Comparison of ENCODE assay signal across 20 cellular contexts in genomic region chr14:105305350-105305749, GRCh38. TPM values are rescaled to one million over a fixed set of nuclear protein-coding genes. Genes with fewer than 3 reads are reported as not detected.
DNase-seq lines count a peak whose midpoint lies in the region; ATAC-seq lines count a peak whose summit lies in the region.
"Had no signal": no experiment of that assay in that cellular context is flagged by ENCODE, and none has a peak within 500 bp of the region (broad histone marks: within the 10 kb centered on the region; RNA-seq: fewer than 3 reads in every experiment).

No MANE protein-coding gene starts in this region.

- no peak overlapping the region for H3K4me3 Mint-ChIP-seq in activated T-cell treated with anti-CD3 and anti-CD28 coated beads, Interleukin-2, amount 50 U/mL, for 24 hours
- H3K4me3 Mint-ChIP-seq in activated T-cell treated with anti-CD3 and anti-CD28 coated beads, Interleukin-2, amount 50 U/mL, for 4 hours: no peak overlapping the region
- no peak overlapping the region for H3K4me3 Mint-ChIP-seq in activated T-helper 2 cell treated with anti-CD3 and anti-CD28 coated beads, Interferon-gamma antibody, Interleukin-2, Interleukin-4, amounts not matched to agents 10 μg/mL and 5 μg/mL and 100 μg/mL, durations not matched to agents 14 hours and 24 hours and 36 hours (ENCODE audit: low read depth)
- H3K4me3 Mint-ChIP-seq: H9, neural crest cell had no signal

- H3K27me3 Mint-ChIP-seq in activated T-cell treated with anti-CD3 and anti-CD28 coated beads, Interleukin-2, amount 50 U/mL, for 24 hours: no peaks in the 10 kb centered on the region
- no peaks in the 10 kb centered on the region for H3K27me3 Mint-ChIP-seq in activated T-cell treated with anti-CD3 and anti-CD28 coated beads, Interleukin-2, amount 50 U/mL, for 4 hours (ENCODE audit: low read depth)
- no peaks in the 10 kb centered on the region for H3K27me3 Mint-ChIP-seq in activated T-helper 2 cell treated with anti-CD3 and anti-CD28 coated beads, Interferon-gamma antibody, Interleukin-2, Interleukin-4, amounts not matched to agents 10 μg/mL and 5 μg/mL and 100 μg/mL, durations not matched to agents 14 hours and 24 hours and 36 hours (ENCODE audit: low read depth)
- H3K27me3 Mint-ChIP-seq: IgD-negative memory B cell had no signal

- no peak overlapping the region for H3K23ac ChIP-seq in neuronal stem cell (ENCODE audit: low read depth, low read length, poor library complexity)

- H3K27ac ChIP-seq in KOPT-K1 (ENCODE audit: low read depth, low read length, poor library complexity, severe bottlenecking) (peak overlapping the region; percentile 53), neuronal stem cell (replicated peaks; ENCODE audit: low read length) (no peak overlapping the region)
- H3K27ac ChIP-seq: breast epithelium, epithelial cell of prostate, psoas muscle, thyroid gland, VCaP had no signal

- no peak overlapping the region for H2AFZ ChIP-seq in neuronal stem cell (ENCODE audit: low read length)

- H3K79me1 ChIP-seq in neuronal stem cell (ENCODE audit: low read depth, low read length): peaks cover 1% of the 10 kb centered on the region

- peak overlapping the region; percentile 68 for H2AK5ac ChIP-seq in neuronal stem cell (ENCODE audit: low read depth, low read length)

- WGBS in neuronal stem cell (ENCODE audit: extremely low coverage in 2 of 2, insufficient read length in 2 of 2, insufficient replicate concordance in 1 of 2), 2 donors: no CpG with 5 or more reads among the region's 9 CpGs

- intact Hi-C loops in activated T-helper 2 cell treated with anti-CD3 and anti-CD28 coated beads, Interferon-gamma antibody, Interleukin-2, Interleukin-4, amounts not matched to agents 10 μg/mL and 5 μg/mL and 100 μg/mL, durations not matched to agents 14 hours and 24 hours and 36 hours (cut with micrococcal nuclease): no loop called here

- no peaks in the 10 kb centered on the region for H3K27me3 ChIP-seq in neuronal stem cell (ENCODE audit: control insufficient read depth in 3 of 3, insufficient read depth in 3 of 3, low read depth in 1 of 3, low read length in 3 of 3)
- H3K27me3 ChIP-seq: breast epithelium, thyroid gland had no signal

- H3K36me3 Mint-ChIP-seq in activated T-cell treated with anti-CD3 and anti-CD28 coated beads, Interleukin-2, amount 50 U/mL, for 24 hours (ENCODE audit: low read depth): no peaks in the 10 kb centered on the region
- no peaks in the 10 kb centered on the region for H3K36me3 Mint-ChIP-seq in activated T-cell treated with anti-CD3 and anti-CD28 coated beads, Interleukin-2, amount 50 U/mL, for 4 hours (ENCODE audit: insufficient read depth)
- peaks cover 4% of the 10 kb centered on the region for H3K36me3 Mint-ChIP-seq in activated T-helper 2 cell treated with anti-CD3 and anti-CD28 coated beads, Interferon-gamma antibody, Interleukin-2, Interleukin-4, amounts not matched to agents 10 μg/mL and 5 μg/mL and 100 μg/mL, durations not matched to agents 14 hours and 24 hours and 36 hours (ENCODE audit: low read depth)
- H3K36me3 Mint-ChIP-seq: IgD-negative memory B cell had no signal

- no peak overlapping the region for H3K4me2 ChIP-seq in neuronal stem cell (ENCODE audit: insufficient read depth, low read length, poor library complexity, severe bottlenecking)

- H3K27ac Mint-ChIP-seq in activated T-cell treated with anti-CD3 and anti-CD28 coated beads, Interleukin-2, amount 50 U/mL, for 24 hours: peak overlapping the region; percentile 80
- H3K27ac Mint-ChIP-seq in activated T-helper 2 cell treated with anti-CD3 and anti-CD28 coated beads, Interferon-gamma antibody, Interleukin-2, Interleukin-4, amounts not matched to agents 10 μg/mL and 5 μg/mL and 100 μg/mL, durations not matched to agents 14 hours and 24 hours and 36 hours: peak overlapping the region; percentile 72
- H3K27ac Mint-ChIP-seq: H9, IgD-negative memory B cell had no signal

- H2BK120ac ChIP-seq in neuronal stem cell (ENCODE audit: low read depth, low read length): no peak overlapping the region

- peaks cover 0 to 2% of the 10 kb centered on the region in 2 donors for H3K4me1 ChIP-seq in neuronal stem cell (ENCODE audit: control insufficient read depth in 2 of 2, insufficient read depth in 1 of 2, low read depth in 1 of 2, low read length in 2 of 2)
- H3K4me1 ChIP-seq: breast epithelium, thyroid gland had no signal

- no peaks in the 10 kb centered on the region for H3K9me3 Mint-ChIP-seq in activated T-cell treated with anti-CD3 and anti-CD28 coated beads, Interleukin-2, amount 50 U/mL, for 24 hours
- no peaks in the 10 kb centered on the region for H3K9me3 Mint-ChIP-seq in activated T-cell treated with anti-CD3 and anti-CD28 coated beads, Interleukin-2, amount 50 U/mL, for 4 hours
- H3K9me3 Mint-ChIP-seq in activated T-helper 2 cell treated with anti-CD3 and anti-CD28 coated beads, Interferon-gamma antibody, Interleukin-2, Interleukin-4, amounts not matched to agents 10 μg/mL and 5 μg/mL and 100 μg/mL, durations not matched to agents 14 hours and 24 hours and 36 hours: no peaks in the 10 kb centered on the region
- H3K9me3 Mint-ChIP-seq: H9, IgD-negative memory B cell, neural crest cell had no signal

- H3K9me3 ChIP-seq in KOPT-K1 (ENCODE audit: insufficient read depth, low read length, poor library complexity, severe bottlenecking): no peaks in the 10 kb centered on the region
- H3K9me3 ChIP-seq in neuronal stem cell (replicated peaks in 1 of 2; ENCODE audit: control insufficient read depth in 2 of 2, insufficient read depth in 1 of 2, low read depth in 1 of 2, low read length in 2 of 2): peaks cover 0 to under 1% of the 10 kb centered on the region in 2 donors
- H3K9me3 ChIP-seq: breast epithelium, psoas muscle, thyroid gland had no signal

- no peak overlapping the region for H3K4ac ChIP-seq in neuronal stem cell (ENCODE audit: low read length)

- H4K8ac ChIP-seq in neuronal stem cell (ENCODE audit: low read depth, low read length): no peak overlapping the region

- no peak for ATAC-seq in activated T-cell treated with anti-CD3 and anti-CD28 coated beads, Interleukin-2, amount 50 U/mL, for 4 hours
- ATAC-seq in GM18907 (IDR thresholded peaks at IDR 0.05; ENCODE audit: unreplicated experiment): no peak
- ATAC-seq: left cardiac atrium, psoas muscle had no signal

- no peak overlapping the region for H2BK15ac ChIP-seq in neuronal stem cell (ENCODE audit: low read length)

- peaks cover 35% of the 10 kb centered on the region for H3K4me1 Mint-ChIP-seq in activated T-cell treated with anti-CD3 and anti-CD28 coated beads, Interleukin-2, amount 50 U/mL, for 24 hours (ENCODE audit: low read depth)
- peaks cover 19% of the 10 kb centered on the region for H3K4me1 Mint-ChIP-seq in activated T-cell treated with anti-CD3 and anti-CD28 coated beads, Interleukin-2, amount 50 U/mL, for 4 hours (ENCODE audit: low read depth)
- H3K4me1 Mint-ChIP-seq in activated T-helper 2 cell treated with anti-CD3 and anti-CD28 coated beads, Interferon-gamma antibody, Interleukin-2, Interleukin-4, amounts not matched to agents 10 μg/mL and 5 μg/mL and 100 μg/mL, durations not matched to agents 14 hours and 24 hours and 36 hours (ENCODE audit: low read depth): peaks cover 18% of the 10 kb centered on the region

- H3K4me3 ChIP-seq in neuronal stem cell (ENCODE audit: low read length in 2 of 2): no peak overlapping the region
- H3K4me3 ChIP-seq: breast epithelium, psoas muscle, thyroid gland had no signal

- no peak overlapping the region for H2BK12ac ChIP-seq in neuronal stem cell (ENCODE audit: low read length)

- H3K36me3 ChIP-seq in KOPT-K1 (ENCODE audit: insufficient read depth, low read length) (no peaks in the 10 kb centered on the region), neuronal stem cell (replicated peaks in 1 of 2; ENCODE audit: control insufficient read depth in 2 of 2, insufficient read depth in 2 of 2, low read length in 2 of 2) (no peaks in the 10 kb centered on the region)
- H3K36me3 ChIP-seq: breast epithelium, thyroid gland had no signal

- peak overlapping the region; percentile 4 for H3K9ac ChIP-seq in neuronal stem cell (ENCODE audit: low read depth, low read length, poor library complexity)

- no peak overlapping the region for H3K18ac ChIP-seq in neuronal stem cell (ENCODE audit: low read length)

- H3K14ac ChIP-seq in neuronal stem cell (ENCODE audit: low read length): peak overlapping the region; percentile 94

- H4K91ac ChIP-seq in neuronal stem cell (ENCODE audit: low read depth, low read length, poor library complexity): no peak overlapping the region

- DNase-seq in activated T-cell treated with anti-CD3 and anti-CD28 coated beads, Interleukin-2, amount 50 U/mL, for 24 hours: no peak
- no peak for DNase-seq in activated T-cell treated with anti-CD3 and anti-CD28 coated beads, Interleukin-2, amount 50 U/mL, for 4 hours
- DNase-seq in activated T-helper 2 cell treated with anti-CD3 and anti-CD28 coated beads, Interferon-gamma antibody, Interleukin-2, Interleukin-4, amounts not matched to agents 10 μg/mL and 5 μg/mL and 100 μg/mL, durations not matched to agents 14 hours and 24 hours and 36 hours (ENCODE audit: low spot score): no peak
- no peak for DNase-seq in neuronal stem cell (ENCODE audit: low spot score)
- DNase-seq in NCI-H1048 (lab: John Stamatoyannopoulos, UW): no peak
- DNase-seq in DMS 273 (lab: John Stamatoyannopoulos, UW; ENCODE audit: unreplicated experiment): no peak
- DNase-seq: left cardiac atrium, NCI-H1092, NCI-H2081 treated with DMSO at 0.1 percent for 48 hours, NCI-H510A treated with DMSO at 0.1 percent for 48 hours, psoas muscle, thyroid gland had no signal

- peak overlapping the region; percentile 69 for H2BK5ac ChIP-seq in neuronal stem cell (ENCODE audit: low read length)

RNA-seq across cellular contexts. Expression of gene BRF1, which starts 4.5 kb away (rescaled TPM):
- 10 to 100 TPM; 33.5 to 36.4 (median 35.4) TPM for total RNA-seq in activated T-cell treated with anti-CD3 and anti-CD28 coated beads, Interleukin-2, amount 50 U/mL, for 4 hours
- 44.0 TPM in 2 replicates for total RNA-seq in activated T-helper 2 cell treated with anti-CD3 and anti-CD28 coated beads, Interferon-gamma antibody, Interleukin-2, Interleukin-4, amounts not matched to agents 10 μg/mL and 5 μg/mL and 100 μg/mL, durations not matched to agents 14 hours and 24 hours and 36 hours
- 14.0 TPM for polyA plus RNA-seq in neuronal stem cell (2013, experiment 1 of 2)
- polyA plus RNA-seq in neuronal stem cell (2013, experiment 2 of 2): 14.3 TPM

RNA-seq across cellular contexts. Expression of gene PACS2, which starts 9.2 kb away (rescaled TPM):
- total RNA-seq in activated T-cell treated with anti-CD3 and anti-CD28 coated beads, Interleukin-2, amount 50 U/mL, for 4 hours: 10 to 100 TPM; 23.1 to 27.2 (median 24.8) TPM
- 35.2 and 36.8 TPM in 2 replicates for total RNA-seq in activated T-helper 2 cell treated with anti-CD3 and anti-CD28 coated beads, Interferon-gamma antibody, Interleukin-2, Interleukin-4, amounts not matched to agents 10 μg/mL and 5 μg/mL and 100 μg/mL, durations not matched to agents 14 hours and 24 hours and 36 hours
- polyA plus RNA-seq in neuronal stem cell (2013, experiment 1 of 2): 33.5 TPM
- 32.3 TPM for polyA plus RNA-seq in neuronal stem cell (2013, experiment 2 of 2)

RNA-seq across cellular contexts. Expression of gene BTBD6, which starts 57.0 kb away (rescaled TPM):
- total RNA-seq in activated T-cell treated with anti-CD3 and anti-CD28 coated beads, Interleukin-2, amount 50 U/mL, for 4 hours: 10 to 100 TPM; 29.4 to 33.9 (median 33.0) TPM
- 38.4 and 38.6 TPM in 2 replicates for total RNA-seq in activated T-helper 2 cell treated with anti-CD3 and anti-CD28 coated beads, Interferon-gamma antibody, Interleukin-2, Interleukin-4, amounts not matched to agents 10 μg/mL and 5 μg/mL and 100 μg/mL, durations not matched to agents 14 hours and 24 hours and 36 hours
- 10.8 TPM for polyA plus RNA-seq in neuronal stem cell (2013, experiment 1 of 2)
- polyA plus RNA-seq in neuronal stem cell (2013, experiment 2 of 2): 10.4 TPM
